In the genomic region with DNA sequence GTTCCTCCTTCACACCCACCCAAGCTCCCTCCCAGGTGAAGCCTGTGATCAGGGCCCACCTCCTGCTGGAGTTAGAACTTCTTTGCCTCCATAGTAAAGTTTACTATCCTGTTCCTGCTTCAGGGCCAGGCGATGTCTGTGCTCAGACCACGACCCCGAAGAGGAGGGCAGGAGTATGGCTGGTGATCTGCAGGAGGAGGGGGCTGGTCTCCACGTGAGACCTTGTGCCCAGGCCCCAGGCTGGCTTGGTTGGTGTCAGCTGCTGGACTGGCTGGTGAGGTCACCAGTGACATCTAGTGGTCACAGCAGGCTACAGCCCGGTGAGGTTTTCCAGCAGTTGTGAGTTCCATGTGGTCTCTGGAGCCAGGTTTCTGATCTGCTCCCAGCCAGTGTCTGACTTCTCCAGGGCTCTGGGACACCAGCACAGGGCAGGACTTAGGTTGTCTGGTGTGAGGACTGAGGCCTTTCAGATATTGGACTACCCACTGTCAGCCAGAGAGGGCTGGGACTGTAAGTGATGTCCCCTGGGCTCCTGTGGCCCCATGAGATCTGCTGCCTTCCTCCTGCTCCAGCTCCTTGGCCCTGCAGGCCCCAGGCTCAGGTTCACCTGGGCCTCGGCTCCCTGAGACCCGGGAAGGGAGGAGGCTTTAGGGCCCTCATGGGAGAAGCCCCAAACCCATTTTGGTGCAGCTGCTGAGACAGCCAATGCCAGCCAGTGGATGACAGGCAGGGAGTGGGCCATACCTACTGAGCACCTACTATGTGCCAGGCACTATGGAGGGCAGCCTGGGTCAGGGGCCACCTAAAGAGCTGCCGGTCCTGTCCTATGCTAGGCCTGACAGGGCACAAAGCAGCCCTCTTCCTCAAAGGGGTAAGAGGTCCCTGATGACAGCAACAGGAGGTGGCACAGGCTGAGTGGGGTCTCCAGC, we compare ENCODE assay signal across 1 cellular context.
TF ChIP-seq lines count a peak whose summit lies in the region.

No MANE protein-coding gene starts in this region.

TF ChIP-seq in K562, 482 proteins besides CTCF, POLR2A, EP300 and RAD21 (continues in another document):
- TF ChIP-seq RNF219 (CRISPR knock-in tag; IDR thresholded peaks at IDR 0.05), result no peak
- TF ChIP-seq HDAC3 (IDR thresholded peaks at IDR 0.05; ENCODE audit: borderline replicate concordance, partially characterized antibody), result no peak
- TF ChIP-seq DACH1 (IDR thresholded peaks at IDR 0.05; ENCODE audit: partially characterized antibody), result peak; percentile 55
- TF ChIP-seq BHLHE40 (IDR thresholded peaks at IDR 0.05; ENCODE audit: low read length), result peak; percentile 62
- TF ChIP-seq STAG1 (CRISPR knock-in tag; IDR thresholded peaks at IDR 0.05; ENCODE audit: borderline replicate concordance), result peak; percentile 77; the same call in 1 of the 2 replicates
- TF ChIP-seq, protein P1, sequence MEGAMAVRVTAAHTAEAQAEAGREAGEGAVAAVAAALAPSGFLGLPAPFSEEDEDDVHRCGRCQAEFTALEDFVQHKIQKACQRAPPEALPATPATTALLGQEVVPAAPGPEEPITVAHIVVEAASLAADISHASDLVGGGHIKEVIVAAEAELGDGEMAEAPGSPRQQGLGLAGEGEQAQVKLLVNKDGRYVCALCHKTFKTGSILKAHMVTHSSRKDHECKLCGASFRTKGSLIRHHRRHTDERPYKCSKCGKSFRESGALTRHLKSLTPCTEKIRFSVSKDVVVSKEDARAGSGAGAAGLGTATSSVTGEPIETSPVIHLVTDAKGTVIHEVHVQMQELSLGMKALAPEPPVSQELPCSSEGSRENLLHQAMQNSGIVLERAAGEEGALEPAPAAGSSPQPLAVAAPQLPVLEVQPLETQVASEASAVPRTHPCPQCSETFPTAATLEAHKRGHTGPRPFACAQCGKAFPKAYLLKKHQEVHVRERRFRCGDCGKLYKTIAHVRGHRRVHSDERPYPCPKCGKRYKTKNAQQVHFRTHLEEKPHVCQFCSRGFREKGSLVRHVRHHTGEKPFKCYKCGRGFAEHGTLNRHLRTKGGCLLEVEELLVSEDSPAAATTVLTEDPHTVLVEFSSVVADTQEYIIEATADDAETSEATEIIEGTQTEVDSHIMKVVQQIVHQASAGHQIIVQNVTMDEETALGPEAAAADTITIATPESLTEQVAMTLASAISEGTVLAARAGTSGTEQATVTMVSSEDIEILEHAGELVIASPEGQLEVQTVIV (CRISPR knock-in tag; IDR thresholded peaks at IDR 0.05; ENCODE audit: borderline replicate concordance), result no peak
- peak; percentile 49; the same call in 1 of the 2 replicates for TF ChIP-seq MYNN (IDR thresholded peaks at IDR 0.05)
- no peak for TF ChIP-seq MYNN (CRISPR knock-in tag; IDR thresholded peaks at IDR 0.05)
- TF ChIP-seq CTBP1 (IDR thresholded peaks at IDR 0.05; ENCODE audit: borderline replicate concordance), result peak; percentile 64; the same call in 1 of the 2 replicates
- TF ChIP-seq, protein P2, sequence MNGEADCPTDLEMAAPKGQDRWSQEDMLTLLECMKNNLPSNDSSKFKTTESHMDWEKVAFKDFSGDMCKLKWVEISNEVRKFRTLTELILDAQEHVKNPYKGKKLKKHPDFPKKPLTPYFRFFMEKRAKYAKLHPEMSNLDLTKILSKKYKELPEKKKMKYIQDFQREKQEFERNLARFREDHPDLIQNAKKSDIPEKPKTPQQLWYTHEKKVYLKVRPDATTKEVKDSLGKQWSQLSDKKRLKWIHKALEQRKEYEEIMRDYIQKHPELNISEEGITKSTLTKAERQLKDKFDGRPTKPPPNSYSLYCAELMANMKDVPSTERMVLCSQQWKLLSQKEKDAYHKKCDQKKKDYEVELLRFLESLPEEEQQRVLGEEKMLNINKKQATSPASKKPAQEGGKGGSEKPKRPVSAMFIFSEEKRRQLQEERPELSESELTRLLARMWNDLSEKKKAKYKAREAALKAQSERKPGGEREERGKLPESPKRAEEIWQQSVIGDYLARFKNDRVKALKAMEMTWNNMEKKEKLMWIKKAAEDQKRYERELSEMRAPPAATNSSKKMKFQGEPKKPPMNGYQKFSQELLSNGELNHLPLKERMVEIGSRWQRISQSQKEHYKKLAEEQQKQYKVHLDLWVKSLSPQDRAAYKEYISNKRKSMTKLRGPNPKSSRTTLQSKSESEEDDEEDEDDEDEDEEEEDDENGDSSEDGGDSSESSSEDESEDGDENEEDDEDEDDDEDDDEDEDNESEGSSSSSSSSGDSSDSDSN (IDR thresholded peaks at IDR 0.05; ENCODE audit: borderline replicate concordance in 1 of 2, low read depth in 2 of 2, low read length in 2 of 2), result 0 out of 4 replicates have a peak, but pooled peaks of 1 of the 2 experiments have one; percentile 29
- TF ChIP-seq PCBP2 (IDR thresholded peaks at IDR 0.05; ENCODE audit: low read depth, low read length, poor library complexity, severe bottlenecking), result no peak
- no peak for TF ChIP-seq ARID1B (IDR thresholded peaks at IDR 0.05)
- no peak for TF ChIP-seq RNF2 (IDR thresholded peaks at IDR 0.05)
- TF ChIP-seq RCOR1 (IDR thresholded peaks at IDR 0.05; ENCODE audit: borderline replicate concordance in 1 of 2, low read depth in 2 of 2, low read length in 2 of 2), result peak in 1 of 2 experiments; percentile 36; a peak in 1 of 4 replicates
- peak; percentile 38; the same call in 1 of the 2 replicates for TF ChIP-seq ATF7 (IDR thresholded peaks at IDR 0.05)
- TF ChIP-seq USF1 (CRISPR knock-in tag; IDR thresholded peaks at IDR 0.05), result peak; percentile 61
- TF ChIP-seq ZNF436 (CRISPR knock-in tag; IDR thresholded peaks at IDR 0.05), result no peak
- no peak for TF ChIP-seq ZNF592 (IDR thresholded peaks at IDR 0.05)
- TF ChIP-seq KLF16 (IDR thresholded peaks at IDR 0.05), result peak; percentile 46; the same call in 1 of the 2 replicates
- peak; percentile 47; the same call in 1 of the 2 replicates for TF ChIP-seq CREM (IDR thresholded peaks at IDR 0.05; ENCODE audit: low read depth)
- no peak for TF ChIP-seq HSF4 (CRISPR knock-in tag; IDR thresholded peaks at IDR 0.05; ENCODE audit: borderline replicate concordance)
- TF ChIP-seq, protein P3, sequence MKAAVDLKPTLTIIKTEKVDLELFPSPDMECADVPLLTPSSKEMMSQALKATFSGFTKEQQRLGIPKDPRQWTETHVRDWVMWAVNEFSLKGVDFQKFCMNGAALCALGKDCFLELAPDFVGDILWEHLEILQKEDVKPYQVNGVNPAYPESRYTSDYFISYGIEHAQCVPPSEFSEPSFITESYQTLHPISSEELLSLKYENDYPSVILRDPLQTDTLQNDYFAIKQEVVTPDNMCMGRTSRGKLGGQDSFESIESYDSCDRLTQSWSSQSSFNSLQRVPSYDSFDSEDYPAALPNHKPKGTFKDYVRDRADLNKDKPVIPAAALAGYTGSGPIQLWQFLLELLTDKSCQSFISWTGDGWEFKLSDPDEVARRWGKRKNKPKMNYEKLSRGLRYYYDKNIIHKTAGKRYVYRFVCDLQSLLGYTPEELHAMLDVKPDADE (conservative IDR thresholded peaks at IDR 0.05; ENCODE audit: control insufficient read depth, low read depth, low read length), result no peak
- no peak for TF ChIP-seq JUND (IDR thresholded peaks at IDR 0.05; ENCODE audit: borderline replicate concordance, low read depth, low read length)
- TF ChIP-seq JUND (tag; IDR thresholded peaks at IDR 0.05; ENCODE audit: borderline replicate concordance, low read depth, low read length), result peak; percentile 26; the same call in 1 of the 3 replicates
- TF ChIP-seq MYBL2 (IDR thresholded peaks at IDR 0.05; ENCODE audit: low read depth), result no peak
- no peak for TF ChIP-seq MYBL2 (CRISPR knock-in tag; IDR thresholded peaks at IDR 0.05; ENCODE audit: borderline replicate concordance)
- no peak for TF ChIP-seq RFX5 (IDR thresholded peaks at IDR 0.05; ENCODE audit: low read depth, low read length)
- peak; percentile 85 for TF ChIP-seq ZKSCAN1 (IDR thresholded peaks at IDR 0.05; ENCODE audit: low read depth, low read length)
- TF ChIP-seq ZNF407 (IDR thresholded peaks at IDR 0.05; ENCODE audit: low read depth), result no peak
